Comparison of ENCODE assay signal across 8 cellular contexts in the genomic region with DNA sequence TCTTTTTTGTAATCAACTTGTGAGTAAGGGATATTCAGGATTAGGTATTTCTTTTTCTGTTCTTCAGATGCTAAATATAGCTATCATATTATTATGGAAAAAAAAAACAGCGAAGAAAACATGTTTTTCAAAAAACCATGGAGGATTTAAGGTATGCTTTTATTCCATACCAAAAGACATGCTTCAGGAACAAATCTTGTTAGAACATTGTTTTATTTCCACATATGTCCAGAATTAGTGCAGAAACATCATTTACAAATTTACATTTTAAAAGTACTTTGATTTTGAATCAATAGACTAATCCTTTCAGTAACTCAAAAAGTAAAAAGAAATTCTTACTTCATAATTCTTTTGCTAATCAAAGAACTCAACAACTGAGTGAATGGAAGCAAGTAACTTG.
"Had no signal": no experiment of that assay in that cellular context is flagged by ENCODE, and none has a peak within 500 bp of the region (broad histone marks: within the 10 kb centered on the region; RNA-seq: fewer than 3 reads in every experiment).

No MANE protein-coding gene starts in this region.

- FAIRE-seq: HepG2, HTR-8/SVneo, K562 had no signal

- H3K4me3 Mint-ChIP-seq: IgD-negative memory B cell had no signal

- ATAC-seq: HepG2, K562 had no signal

- H3K4me3 ChIP-seq: K562 had no signal

- H3K4me1 Mint-ChIP-seq: IgD-negative memory B cell had no signal

- H3K27me3 Mint-ChIP-seq: IgD-negative memory B cell had no signal

- H3K27ac ChIP-seq: HL-60 had no signal

- H3K36me3 Mint-ChIP-seq: IgD-negative memory B cell had no signal

- H3K27ac Mint-ChIP-seq: IgD-negative memory B cell had no signal

- DNase-seq: IMR-90, KBM-7, KG1 had no signal
